28 cellular contexts compared by ENCODE assay signal in the genomic region with DNA sequence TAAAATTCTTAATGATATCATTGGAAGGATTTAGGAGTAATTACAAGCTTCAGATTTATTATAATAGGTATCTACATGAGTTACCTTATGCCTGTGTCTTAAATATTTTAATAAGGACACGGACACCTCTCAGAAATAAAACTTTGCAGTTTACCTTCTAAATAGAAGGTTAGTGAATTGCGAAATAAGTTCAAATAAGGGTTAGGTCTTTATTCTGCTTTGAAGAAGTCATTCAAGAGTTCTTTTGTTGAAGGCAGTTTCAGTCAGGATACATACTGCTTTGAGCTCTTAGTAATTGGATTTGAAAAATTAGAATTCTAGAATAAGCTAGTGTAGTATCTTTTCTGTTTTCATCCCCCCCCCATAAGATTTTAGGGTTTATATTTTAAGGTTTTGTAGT.
"Had no signal": no experiment of that assay in that cellular context is flagged by ENCODE, and none has a peak within 500 bp of the region (broad histone marks: within the 10 kb centered on the region; RNA-seq: fewer than 3 reads in every experiment).

No MANE protein-coding gene starts in this region.

- DNase-seq: activated CD4-positive, alpha-beta memory T cell treated with anti-CD3 and anti-CD28 coated beads for 36 hours; activated CD4-positive, alpha-beta T cell treated with anti-CD3 and anti-CD28 coated beads, Interleukin-2, amount 10 ng/mL, durations not matched to agents 7 days and 5 days; activated CD4-positive, CD25-positive, alpha-beta regulatory T cell; activated CD8-positive, alpha-beta memory T cell treated with anti-CD3 and anti-CD28 coated beads for 24 hours; activated gamma-delta T cell; activated naive CD4-positive, alpha-beta T cell treated with anti-CD3 and anti-CD28 coated beads for 36 hours; activated T-cell treated with anti-CD3 and anti-CD28 coated beads, Interleukin-2, amount 50 U/mL, for 4 hours; amniotic stem cell; body of pancreas; central memory CD4-positive, alpha-beta T cell; MG63; NCI-H1105 treated with DMSO at 0.1 percent for 48 hours; NCI-H1436 treated with DMSO at 0.1 percent for 48 hours; NCI-H187; NCI-H2081; NCI-H510A treated with DMSO at 0.1 percent for 48 hours; NCI-H69; NK-92 treated with Interleukin-12 subunit alpha and Interleukin-12 subunit beta, amount 100 ng/mL, for 24 hours; OCI-M1; Peyer's patch; Right ventricle myocardium superior; T-helper 2 cell had no signal

- H3K4me1 Mint-ChIP-seq: activated T-helper 17 cell treated with anti-CD3 and anti-CD28 coated beads, Interleukin-2, amount 50 U/mL, for 72 hours had no signal

- H3K4me3 ChIP-seq: ascending aorta, body of pancreas, MG63, Peyer's patch had no signal

- H3K9ac ChIP-seq: KMS-11 had no signal

- H3K27ac Mint-ChIP-seq: activated CD4-positive, alpha-beta memory T cell treated with anti-CD3 and anti-CD28 coated beads for 36 hours; activated CD4-positive, alpha-beta T cell treated with anti-CD3 and anti-CD28 coated beads, Interleukin-2, amount 10 ng/mL, durations not matched to agents 7 days and 5 days; activated naive CD4-positive, alpha-beta T cell treated with anti-CD3 and anti-CD28 coated beads for 36 hours had no signal

- H3K27ac ChIP-seq: ascending aorta, body of pancreas, KMS-11, Peyer's patch, RWPE1, VCaP had no signal

- FAIRE-seq: bronchial epithelial cell had no signal

- H3K9me3 Mint-ChIP-seq: activated CD4-positive, alpha-beta memory T cell treated with anti-CD3 and anti-CD28 coated beads for 36 hours; activated CD4-positive, alpha-beta T cell treated with anti-CD3 and anti-CD28 coated beads, Interleukin-2, amount 10 ng/mL, durations not matched to agents 7 days and 5 days; activated naive CD4-positive, alpha-beta T cell treated with anti-CD3 and anti-CD28 coated beads for 36 hours; activated T-cell treated with anti-CD3 and anti-CD28 coated beads, Interleukin-2, amount 50 U/mL, for 4 hours; activated T-helper 17 cell treated with anti-CD3 and anti-CD28 coated beads, Interleukin-2, amount 50 U/mL, for 72 hours had no signal

- H3K27me3 Mint-ChIP-seq: activated CD4-positive, alpha-beta memory T cell treated with anti-CD3 and anti-CD28 coated beads for 36 hours; activated CD4-positive, alpha-beta T cell treated with anti-CD3 and anti-CD28 coated beads, Interleukin-2, amount 10 ng/mL, durations not matched to agents 7 days and 5 days; activated T-helper 17 cell treated with anti-CD3 and anti-CD28 coated beads, Interleukin-2, amount 50 U/mL, for 72 hours had no signal

- H3K4me2 ChIP-seq: KMS-11 had no signal

- H3K4me1 ChIP-seq: ascending aorta, body of pancreas, Peyer's patch had no signal

- H3K27me3 ChIP-seq: ascending aorta, body of pancreas, MG63, Peyer's patch had no signal

- ATAC-seq: activated T-cell treated with anti-CD3 and anti-CD28 coated beads, Interleukin-2, amount 50 U/mL, for 4 hours; activated T-helper 17 cell treated with anti-CD3 and anti-CD28 coated beads, Interleukin-2, amount 50 U/mL, for 72 hours; body of pancreas had no signal

- H3K9me3 ChIP-seq: ascending aorta, body of pancreas, MG63, Peyer's patch had no signal

- H3K4me3 Mint-ChIP-seq: activated CD4-positive, alpha-beta memory T cell treated with anti-CD3 and anti-CD28 coated beads for 36 hours; activated CD4-positive, alpha-beta T cell treated with anti-CD3 and anti-CD28 coated beads, Interleukin-2, amount 10 ng/mL, durations not matched to agents 7 days and 5 days; activated naive CD4-positive, alpha-beta T cell treated with anti-CD3 and anti-CD28 coated beads for 36 hours; activated T-cell treated with anti-CD3 and anti-CD28 coated beads, Interleukin-2, amount 50 U/mL, for 4 hours; activated T-helper 17 cell treated with anti-CD3 and anti-CD28 coated beads, Interleukin-2, amount 50 U/mL, for 72 hours had no signal
